Comparison of ENCODE assay signal across 17 cellular contexts in genomic region chr7:158776474-158776873, GRCh38. TPM values are rescaled to one million over a fixed set of nuclear protein-coding genes. Genes with fewer than 3 reads are reported as not detected.
DNase-seq lines count a peak whose midpoint lies in the region; ATAC-seq and TF ChIP-seq lines count a peak whose summit lies in the region.
"Had no signal": no experiment of that assay in that cellular context is flagged by ENCODE, and none has a peak within 500 bp of the region (broad histone marks: within the 10 kb centered on the region; RNA-seq: fewer than 3 reads in every experiment).

No MANE protein-coding gene starts in this region.

- H3K36me3 Mint-ChIP-seq in activated CD4-positive, alpha-beta T cell treated with anti-CD3 and anti-CD28 coated beads, Interleukin-2, amount 10 ng/mL, durations not matched to agents 24 days and 14 days (ENCODE audit: low read depth): peaks cover 65% of the 10 kb centered on the region
- H3K36me3 Mint-ChIP-seq in CD4-positive, CD25-positive, alpha-beta regulatory T cell: peaks cover 47% of the 10 kb centered on the region
- H3K36me3 Mint-ChIP-seq in naive thymus-derived CD4-positive, alpha-beta T cell: peaks cover 7 to 55% (median 40%) of the 10 kb centered on the region in 5 donors

- no peaks in the 10 kb centered on the region for H3K9me3 Mint-ChIP-seq in activated CD4-positive, alpha-beta T cell treated with anti-CD3 and anti-CD28 coated beads, Interleukin-2, amount 10 ng/mL, durations not matched to agents 24 days and 14 days
- peaks cover 0 to 4% (median 0%) of the 10 kb centered on the region in 7 donors for H3K9me3 Mint-ChIP-seq in CD4-positive, CD25-positive, alpha-beta regulatory T cell
- peaks cover 0 to 2% (median 0%) of the 10 kb centered on the region in 11 donors for H3K9me3 Mint-ChIP-seq in naive thymus-derived CD4-positive, alpha-beta T cell
- H3K9me3 Mint-ChIP-seq: CD8-positive, alpha-beta memory T cell; GM23338; H9 had no signal

- H3K27me3 ChIP-seq in CD4-positive, CD25-positive, alpha-beta regulatory T cell (ENCODE audit: control insufficient read depth, insufficient read depth, low read length): no peaks in the 10 kb centered on the region
- no peaks in the 10 kb centered on the region for H3K27me3 ChIP-seq in colonic mucosa
- H3K27me3 ChIP-seq in naive thymus-derived CD4-positive, alpha-beta T cell (ENCODE audit: control insufficient read depth in 2 of 2, insufficient read depth in 2 of 2, low read length in 2 of 2): no peaks in the 10 kb centered on the region

- H3K4me1 ChIP-seq in CD4-positive, CD25-positive, alpha-beta regulatory T cell (ENCODE audit: control insufficient read depth, insufficient read depth, low read length, poor library complexity, severe bottlenecking): peaks cover 24% of the 10 kb centered on the region
- no peaks in the 10 kb centered on the region for H3K4me1 ChIP-seq in colonic mucosa
- H3K4me1 ChIP-seq in naive thymus-derived CD4-positive, alpha-beta T cell (ENCODE audit: control insufficient read depth in 2 of 2, insufficient read depth in 2 of 2, low read length in 2 of 2): peaks cover 8 to 63% of the 10 kb centered on the region in 2 donors

- H3K27ac ChIP-seq in CD4-positive, CD25-positive, alpha-beta regulatory T cell (ENCODE audit: insufficient read depth, low read length, poor library complexity, severe bottlenecking): no peak overlapping the region
- H3K27ac ChIP-seq in colonic mucosa: peak overlapping the region; percentile 45
- H3K27ac ChIP-seq in naive thymus-derived CD4-positive, alpha-beta T cell (ENCODE audit: low read depth, low read length): no peak overlapping the region
- H3K27ac ChIP-seq: C4-2B had no signal

- H3K27me3 Mint-ChIP-seq in activated CD4-positive, alpha-beta T cell treated with anti-CD3 and anti-CD28 coated beads, Interleukin-2, amount 10 ng/mL, durations not matched to agents 24 days and 14 days: no peaks in the 10 kb centered on the region
- H3K27me3 Mint-ChIP-seq in CD4-positive, CD25-positive, alpha-beta regulatory T cell: no peaks in the 10 kb centered on the region
- H3K27me3 Mint-ChIP-seq in naive thymus-derived CD4-positive, alpha-beta T cell: no peaks in the 10 kb centered on the region
- H3K27me3 Mint-ChIP-seq: B cell; CD8-positive, alpha-beta memory T cell had no signal

- intact Hi-C loops in activated CD4-positive, alpha-beta T cell treated with anti-CD3 and anti-CD28 coated beads, Interleukin-2, amount 10 ng/mL, durations not matched to agents 24 days and 14 days (cut with micrococcal nuclease): loop anchor here (10.0 kb wide), 2 partner anchors 72 to 198 kb away; partner anchors contain the start of gene NCAPG2
- intact Hi-C loops in colonic mucosa (cut with DNase I) (loop anchor here (5.0 to 10.0 kb wide), 2 partner anchors 51 to 72 kb away; partner anchors contain the start of genes ESYT2 and NCAPG2), sciatic nerve (cut with DNase I) (no loop called here)
- intact Hi-C loops in naive thymus-derived CD4-positive, alpha-beta T cell (cut with micrococcal nuclease): loop anchor here in 1 of 2 donors (2.0 kb wide), 1 partner anchor 16 kb away; no protein-coding TSS in a partner anchor

- H3K4me3 Mint-ChIP-seq in activated CD4-positive, alpha-beta T cell treated with anti-CD3 and anti-CD28 coated beads, Interleukin-2, amount 10 ng/mL, durations not matched to agents 24 days and 14 days: no peak overlapping the region
- H3K4me3 Mint-ChIP-seq in CD4-positive, CD25-positive, alpha-beta regulatory T cell: no peak overlapping the region
- peak overlapping the region in 6 of 10 donors; percentile 32 to 61 (median 46) for H3K4me3 Mint-ChIP-seq in naive thymus-derived CD4-positive, alpha-beta T cell
- H3K4me3 Mint-ChIP-seq: B cell; CD8-positive, alpha-beta memory T cell; GM23338; H9 had no signal

- H3K9ac ChIP-seq in colonic mucosa (ENCODE audit: low read depth in 2 of 2, low read length in 2 of 2): no peak overlapping the region

- POLR2A ChIA-PET in naive thymus-derived CD4-positive, alpha-beta T cell (lab: Charles Lee): interaction anchor here (0.5 to 3.3 kb wide), 7 partner anchors 18 to 88 kb away, joined by 3 to 13 read pairs (median 3); no protein-coding TSS in a partner anchor

- no peak for DNase-seq in activated CD4-positive, alpha-beta T cell treated with anti-CD3 and anti-CD28 coated beads, Interleukin-2, amount 10 ng/mL, durations not matched to agents 24 days and 14 days
- no peak for DNase-seq in activated CD4-positive, alpha-beta T cell treated with anti-CD3 and anti-CD28 coated beads for 48 hours
- no peak for DNase-seq in CD4-positive, CD25-positive, alpha-beta regulatory T cell
- no peak for DNase-seq in colonic mucosa
- DNase-seq in naive thymus-derived CD4-positive, alpha-beta T cell: no peak
- no peak for DNase-seq in LoVo (ENCODE audit: low spot score)
- DNase-seq in RPMI8226: no peak
- no peak for DNase-seq in sciatic nerve (ENCODE audit: low spot score)
- DNase-seq: ACHN; Caco-2; CD8-positive, alpha-beta memory T cell; DND-41; GDM1; H9 had no signal

- no peaks in the 10 kb centered on the region for H3K9me3 ChIP-seq in CD4-positive, CD25-positive, alpha-beta regulatory T cell (ENCODE audit: control insufficient read depth in 2 of 2, low read length in 2 of 2)
- no peaks in the 10 kb centered on the region for H3K9me3 ChIP-seq in colonic mucosa
- H3K9me3 ChIP-seq in naive thymus-derived CD4-positive, alpha-beta T cell (ENCODE audit: control insufficient read depth in 2 of 3, low read length in 3 of 3): no peaks in the 10 kb centered on the region
- H3K9me3 ChIP-seq: Caco-2 had no signal

- no peak for ATAC-seq in CD4-positive, CD25-positive, alpha-beta regulatory T cell (ENCODE audit: low read depth in 2 of 2)
- no peak for ATAC-seq in naive thymus-derived CD4-positive, alpha-beta T cell
- no peak for ATAC-seq in sciatic nerve
- ATAC-seq: GM23338 had no signal

- H3K4me1 Mint-ChIP-seq in activated CD4-positive, alpha-beta T cell treated with anti-CD3 and anti-CD28 coated beads, Interleukin-2, amount 10 ng/mL, durations not matched to agents 24 days and 14 days: peaks cover 23% of the 10 kb centered on the region
- H3K4me1 Mint-ChIP-seq in CD4-positive, CD25-positive, alpha-beta regulatory T cell: peaks cover 16 to 47% (median 28%) of the 10 kb centered on the region in 4 donors
- H3K4me1 Mint-ChIP-seq in naive thymus-derived CD4-positive, alpha-beta T cell: peaks cover 0 to 49% (median 30%) of the 10 kb centered on the region in 7 donors
- H3K4me1 Mint-ChIP-seq: B cell, H9 had no signal

- no peak for TF ChIP-seq CTCF in colonic mucosa (IDR thresholded peaks at IDR 0.05)

- peak overlapping the region; percentile 69 for H3K27ac Mint-ChIP-seq in activated CD4-positive, alpha-beta T cell treated with anti-CD3 and anti-CD28 coated beads, Interleukin-2, amount 10 ng/mL, durations not matched to agents 24 days and 14 days
- peak overlapping the region in 2 of 3 donors; percentile 70 to 73 for H3K27ac Mint-ChIP-seq in CD4-positive, CD25-positive, alpha-beta regulatory T cell
- peak overlapping the region in 7 of 9 donors; percentile 26 to 91 (median 57) for H3K27ac Mint-ChIP-seq in naive thymus-derived CD4-positive, alpha-beta T cell
- H3K27ac Mint-ChIP-seq: B cell, GM23338, H9 had no signal

- peaks cover 39% of the 10 kb centered on the region for H3K36me3 ChIP-seq in CD4-positive, CD25-positive, alpha-beta regulatory T cell (ENCODE audit: control insufficient read depth, insufficient read depth, low read length)
- peaks cover 6% of the 10 kb centered on the region for H3K36me3 ChIP-seq in colonic mucosa
- H3K36me3 ChIP-seq in naive thymus-derived CD4-positive, alpha-beta T cell (ENCODE audit: control insufficient read depth in 2 of 3, insufficient read depth in 3 of 3, low read length in 3 of 3): peaks cover 5 to 20% (median 18%) of the 10 kb centered on the region in 3 experiments

- H3K4me3 ChIP-seq in CD4-positive, CD25-positive, alpha-beta regulatory T cell (ENCODE audit: low read depth, low read length): no peak overlapping the region
- no peak overlapping the region for H3K4me3 ChIP-seq in colonic mucosa
- H3K4me3 ChIP-seq in naive thymus-derived CD4-positive, alpha-beta T cell (ENCODE audit: low read length): no peak overlapping the region
- H3K4me3 ChIP-seq: GM23338 had no signal

- CTCF ChIA-PET in naive thymus-derived CD4-positive, alpha-beta T cell (lab: Charles Lee): interaction anchor here (0.6 to 1.9 kb wide), 4 partner anchors 17 to 200 kb away, joined by 3 to 4 read pairs (median 4); no protein-coding TSS in a partner anchor

RNA-seq across cellular contexts. Expression of gene ESYT2, which starts 52.8 kb away (rescaled TPM):
- 60.3 and 61.3 TPM in 2 replicates for total RNA-seq in activated CD4-positive, alpha-beta T cell treated with anti-CD3 and anti-CD28 coated beads, Interleukin-2, amount 10 ng/mL, durations not matched to agents 24 days and 14 days
- total RNA-seq in CD4-positive, CD25-positive, alpha-beta regulatory T cell: 115 TPM
- polyA plus RNA-seq in CD4-positive, CD25-positive, alpha-beta regulatory T cell: 10 to 100 TPM; 55.3 to 94.3 (median 64.7) TPM
- total RNA-seq in colonic mucosa (100 to 1,000 TPM in 1 of 2 donors, 10 to 100 TPM in 1; 57.5 to 105 TPM), sciatic nerve (103 TPM)
- total RNA-seq in naive thymus-derived CD4-positive, alpha-beta T cell: 100 to 1,000 TPM; 103 to 129 (median 113) TPM
- 10 to 100 TPM; 46.3 to 87.2 TPM for polyA plus RNA-seq in naive thymus-derived CD4-positive, alpha-beta T cell

Comparison
In these comparisons a context has a peak if more than half of its experiments do, and no peak if none do; other contexts are left out.
1. H3K4me3 Mint-ChIP-seq: peak in naive thymus-derived CD4-positive, alpha-beta T cell (6 of 10); none in activated CD4-positive, alpha-beta T cell treated with anti-CD3 and anti-CD28 coated beads, Interleukin-2, amount 10 ng/mL, durations not matched to agents 24 days and 14 days (single experiment) and CD4-positive, CD25-positive, alpha-beta regulatory T cell (0 of 4).
2. Peak in every context shown above with its lines, with median percentiles within 50 percentile points of each other: H3K27ac Mint-ChIP-seq.